ENCODE assay signal across 15 cellular contexts in the genomic region with DNA sequence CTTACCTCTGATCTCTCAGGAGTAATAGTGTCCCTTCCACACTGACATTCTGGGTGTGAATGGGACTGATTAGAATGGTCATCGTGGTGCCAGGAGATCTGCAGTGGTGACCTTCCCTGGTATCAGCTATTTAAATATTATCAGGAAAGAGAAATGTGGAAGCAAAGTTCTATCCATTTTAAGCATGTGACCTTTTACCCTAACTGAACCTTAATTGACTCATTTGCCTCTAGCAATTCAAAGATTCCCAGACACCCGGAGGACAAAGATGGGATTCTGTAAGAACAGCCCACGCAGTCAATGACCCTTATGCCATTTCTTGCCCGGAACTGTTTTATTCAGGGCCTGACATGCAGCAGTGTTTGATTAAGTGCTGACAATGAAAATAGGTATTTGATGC. TPM values are rescaled to one million over a fixed set of nuclear protein-coding genes. Genes with fewer than 3 reads are reported as not detected.
DNase-seq lines count a peak whose midpoint lies in the region; ATAC-seq, FAIRE-seq and TF ChIP-seq lines count a peak whose summit lies in the region.
"Had no signal": no experiment of that assay in that cellular context is flagged by ENCODE, and none has a peak within 500 bp of the region (broad histone marks: within the 10 kb centered on the region; RNA-seq: fewer than 3 reads in every experiment).

No MANE protein-coding gene starts in this region.

- H3K27me3 Mint-ChIP-seq in activated T-cell treated with anti-CD3 and anti-CD28 coated beads, Interleukin-2, amount 50 U/mL, for 72 hours (ENCODE audit: low read depth): no peaks in the 10 kb centered on the region

- ATAC-seq in activated T-cell treated with anti-CD3 and anti-CD28 coated beads, Interleukin-2, amount 50 U/mL, for 72 hours (replicated peaks in 1 of 2): no peak
- no peak for ATAC-seq in body of pancreas
- ATAC-seq: sciatic nerve had no signal

- H3K9me3 Mint-ChIP-seq in activated T-cell treated with anti-CD3 and anti-CD28 coated beads, Interleukin-2, amount 50 U/mL, for 72 hours: no peaks in the 10 kb centered on the region
- H3K9me3 Mint-ChIP-seq: brain had no signal

- TF ChIP-seq CTCF in body of pancreas (IDR thresholded peaks at IDR 0.05): no peak
- no peak for TF ChIP-seq CTCF in liver (IDR thresholded peaks at IDR 0.05; ENCODE audit: low read depth, low read length, missing input control)
- no peak for TF ChIP-seq CTCF in transverse colon (IDR thresholded peaks at IDR 0.05)

- H3K4me1 ChIP-seq in body of pancreas: peaks cover 34% of the 10 kb centered on the region
- H3K4me1 ChIP-seq in liver (ENCODE audit: control insufficient read depth in 4 of 4, insufficient read depth in 4 of 4, low read length in 3 of 4): peaks cover 27 to 64% (median 51%) of the 10 kb centered on the region in 4 donors
- peaks cover 5 to 36% (median 22%) of the 10 kb centered on the region in 4 donors for H3K4me1 ChIP-seq in transverse colon

- WGBS in body of pancreas, 2 donors: 44 to 53% methylated on average over 4 of the region's 4 CpGs
- WGBS in liver: 19% methylated on average over 4 of the region's 4 CpGs
- WGBS in transverse colon (ENCODE audit: low coverage in 1 of 2), 2 donors: 71% methylated on average over 4 of the region's 4 CpGs; no CpG with 5 or more reads in 1 of the 2 donors

- H3K9ac ChIP-seq in liver (ENCODE audit: low read depth in 1 of 2, low read length in 2 of 2): peak overlapping the region in 1 of 2 donors; percentile 17

- no peak for DNase-seq in activated T-cell treated with anti-CD3 and anti-CD28 coated beads, Interleukin-2, amount 50 U/mL, for 72 hours
- no peak for DNase-seq in activated T-cell treated with anti-CD3 and anti-CD28 coated beads, Interleukin-2, amount 50 U/mL, for 1 hour
- DNase-seq in body of pancreas (no peak), transverse colon (no peak), NCI-H2029 (lab: John Stamatoyannopoulos, UW) (no peak), urothelium cell line (ENCODE audit: low spot score) (no peak)
- no peak for DNase-seq in NK-92 treated with Interleukin-12 subunit alpha and Interleukin-12 subunit beta, amount 100 ng/mL, for 24 hours (lab: John Stamatoyannopoulos, UW)
- DNase-seq: DMS79 treated with DMSO at 0.1 percent for 48 hours, NCI-H1694, NCI-H748 treated with DMSO at 0.1 percent for 48 hours, thyroid gland had no signal

- H3K4me3 ChIP-seq in body of pancreas (no peak overlapping the region), liver (ENCODE audit: low read depth in 1 of 3, low read length in 3 of 3) (no peak overlapping the region), transverse colon (no peak overlapping the region)
- H3K4me3 ChIP-seq: thyroid gland had no signal

- intact Hi-C loops in body of pancreas (cut with DNase I): no loop called here
- intact Hi-C loops in transverse colon (cut with DNase I; ENCODE audit: low total_unique reads): no loop called here

- peaks cover 34% of the 10 kb centered on the region for H3K4me1 Mint-ChIP-seq in activated T-cell treated with anti-CD3 and anti-CD28 coated beads, Interleukin-2, amount 50 U/mL, for 72 hours (ENCODE audit: low read depth)

- in situ Hi-C loops in transverse colon (cut with MboI; ENCODE audit: low pct_ligation_motif_present in 1 of 4, low pct_unique_long_range_greater_than_20kb in 1 of 4, low sequenced_read_pairs in 3 of 4): no loop called here

- H3K27me3 ChIP-seq in body of pancreas (no peaks in the 10 kb centered on the region), liver (ENCODE audit: control insufficient read depth in 4 of 4, insufficient read depth in 4 of 4, low read length in 3 of 4) (no peaks in the 10 kb centered on the region), transverse colon (no peaks in the 10 kb centered on the region)
- H3K27me3 ChIP-seq: thyroid gland had no signal

- TF ChIP-seq RAD21 in liver (IDR thresholded peaks at IDR 0.05): peak; percentile 49 to 62

- no peak for FAIRE-seq in urothelium cell line (lab: Jason Lieb, UNC)
- FAIRE-seq: endometrium had no signal

- TF ChIP-seq POLR2A in body of pancreas (IDR thresholded peaks at IDR 0.05): no peak
- no peak for TF ChIP-seq POLR2A in transverse colon (IDR thresholded peaks at IDR 0.05)

- H3K4me3 Mint-ChIP-seq in activated T-cell treated with anti-CD3 and anti-CD28 coated beads, Interleukin-2, amount 50 U/mL, for 72 hours: no peak overlapping the region
- H3K4me3 Mint-ChIP-seq: brain had no signal

- H3K36me3 ChIP-seq in body of pancreas (replicated peaks in 1 of 2; ENCODE audit: insufficient read depth in 1 of 2, low read depth in 2 of 2) (no peaks in the 10 kb centered on the region), liver (ENCODE audit: control insufficient read depth in 4 of 4, insufficient read depth in 3 of 4, low read depth in 1 of 4, low read length in 3 of 4) (no peaks in the 10 kb centered on the region), transverse colon (no peaks in the 10 kb centered on the region)
- H3K36me3 ChIP-seq: thyroid gland had no signal

- H3K27ac Mint-ChIP-seq in activated T-cell treated with anti-CD3 and anti-CD28 coated beads, Interleukin-2, amount 50 U/mL, for 72 hours: peak overlapping the region; percentile 19

- H3K27ac ChIP-seq in body of pancreas (peak overlapping the region in 3 of 4 donors; percentile 71 to 85 (median 79)), liver (ENCODE audit: low read depth in 1 of 2, low read length in 2 of 2) (peak overlapping the region; percentile 93 to 96), transverse colon (peak overlapping the region in 3 of 4 donors; percentile 77 to 80 (median 77))
- H3K27ac ChIP-seq: thyroid gland had no signal

- H3K36me3 Mint-ChIP-seq in activated T-cell treated with anti-CD3 and anti-CD28 coated beads, Interleukin-2, amount 50 U/mL, for 72 hours (ENCODE audit: insufficient read depth in 2 of 2): no peaks in the 10 kb centered on the region
- H3K36me3 Mint-ChIP-seq: brain had no signal

- TF ChIP-seq EP300 in transverse colon (IDR thresholded peaks at IDR 0.05; ENCODE audit: low read depth): no peak

- H3K9me3 ChIP-seq in body of pancreas: no peaks in the 10 kb centered on the region
- H3K9me3 ChIP-seq in liver (ENCODE audit: control insufficient read depth in 4 of 4, low read length in 3 of 4): no peaks in the 10 kb centered on the region
- no peaks in the 10 kb centered on the region for H3K9me3 ChIP-seq in transverse colon
- H3K9me3 ChIP-seq: thyroid gland had no signal

TF ChIP-seq in liver, 16 proteins besides CTCF, POLR2A, EP300 and RAD21 (continues in another document):
- TF ChIP-seq FOXA1 (IDR thresholded peaks at IDR 0.05) (peak; percentile 29), YY1 (IDR thresholded peaks at IDR 0.05) (no peak), JUND (IDR thresholded peaks at IDR 0.05) (peak in 1 of 2 donors; percentile 64), RXRA (IDR thresholded peaks at IDR 0.05) (peak; percentile 97), HNF4A (conservative IDR thresholded peaks at IDR 0.05) (peak; percentile 85 to 92), EGR1 (IDR thresholded peaks at IDR 0.05; ENCODE audit: low read depth in 2 of 2) (peak in 1 of 2 donors; percentile 67), SP1 (IDR thresholded peaks at IDR 0.05) (peak; percentile 79), GABPA (IDR thresholded peaks at IDR 0.05 in 1 of 2, conservative IDR thresholded peaks at IDR 0.05 in 1 of 2) (peak in 1 of 2 donors; percentile 12), NR2F2 (IDR thresholded peaks at IDR 0.05) (peak; percentile 88), FOXA2 (IDR thresholded peaks at IDR 0.05) (peak; percentile 63), TAF1 (conservative IDR thresholded peaks at IDR 0.05) (peak; percentile 36)
- TF ChIP-seq, protein P1, sequence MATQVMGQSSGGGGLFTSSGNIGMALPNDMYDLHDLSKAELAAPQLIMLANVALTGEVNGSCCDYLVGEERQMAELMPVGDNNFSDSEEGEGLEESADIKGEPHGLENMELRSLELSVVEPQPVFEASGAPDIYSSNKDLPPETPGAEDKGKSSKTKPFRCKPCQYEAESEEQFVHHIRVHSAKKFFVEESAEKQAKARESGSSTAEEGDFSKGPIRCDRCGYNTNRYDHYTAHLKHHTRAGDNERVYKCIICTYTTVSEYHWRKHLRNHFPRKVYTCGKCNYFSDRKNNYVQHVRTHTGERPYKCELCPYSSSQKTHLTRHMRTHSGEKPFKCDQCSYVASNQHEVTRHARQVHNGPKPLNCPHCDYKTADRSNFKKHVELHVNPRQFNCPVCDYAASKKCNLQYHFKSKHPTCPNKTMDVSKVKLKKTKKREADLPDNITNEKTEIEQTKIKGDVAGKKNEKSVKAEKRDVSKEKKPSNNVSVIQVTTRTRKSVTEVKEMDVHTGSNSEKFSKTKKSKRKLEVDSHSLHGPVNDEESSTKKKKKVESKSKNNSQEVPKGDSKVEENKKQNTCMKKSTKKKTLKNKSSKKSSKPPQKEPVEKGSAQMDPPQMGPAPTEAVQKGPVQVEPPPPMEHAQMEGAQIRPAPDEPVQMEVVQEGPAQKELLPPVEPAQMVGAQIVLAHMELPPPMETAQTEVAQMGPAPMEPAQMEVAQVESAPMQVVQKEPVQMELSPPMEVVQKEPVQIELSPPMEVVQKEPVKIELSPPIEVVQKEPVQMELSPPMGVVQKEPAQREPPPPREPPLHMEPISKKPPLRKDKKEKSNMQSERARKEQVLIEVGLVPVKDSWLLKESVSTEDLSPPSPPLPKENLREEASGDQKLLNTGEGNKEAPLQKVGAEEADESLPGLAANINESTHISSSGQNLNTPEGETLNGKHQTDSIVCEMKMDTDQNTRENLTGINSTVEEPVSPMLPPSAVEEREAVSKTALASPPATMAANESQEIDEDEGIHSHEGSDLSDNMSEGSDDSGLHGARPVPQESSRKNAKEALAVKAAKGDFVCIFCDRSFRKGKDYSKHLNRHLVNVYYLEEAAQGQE (IDR thresholded peaks at IDR 0.05): peak; percentile 52
- TF ChIP-seq, protein P2, sequence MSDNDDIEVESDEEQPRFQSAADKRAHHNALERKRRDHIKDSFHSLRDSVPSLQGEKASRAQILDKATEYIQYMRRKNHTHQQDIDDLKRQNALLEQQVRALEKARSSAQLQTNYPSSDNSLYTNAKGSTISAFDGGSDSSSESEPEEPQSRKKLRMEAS (IDR thresholded peaks at IDR 0.05): peak; percentile 73
- TF ChIP-seq, protein P3, sequence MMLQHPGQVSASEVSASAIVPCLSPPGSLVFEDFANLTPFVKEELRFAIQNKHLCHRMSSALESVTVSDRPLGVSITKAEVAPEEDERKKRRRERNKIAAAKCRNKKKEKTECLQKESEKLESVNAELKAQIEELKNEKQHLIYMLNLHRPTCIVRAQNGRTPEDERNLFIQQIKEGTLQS (IDR thresholded peaks at IDR 0.05): no peak

RNA-seq across cellular contexts. Expression of a gene that starts 10.3 kb away (rescaled TPM):
- total RNA-seq in activated T-cell treated with anti-CD3 and anti-CD28 coated beads, Interleukin-2, amount 50 U/mL, for 72 hours: 1 to 10 TPM in 1 of 2 donors, under 1 TPM in 1; 0.93 to 2.2 TPM
- total RNA-seq in body of pancreas: 1 to 10 TPM; 1.6 to 2.3 TPM
- 100 to 1,000 TPM; 136 to 268 TPM for total RNA-seq in liver
- polyA plus RNA-seq in liver: 100 to 1,000 TPM in 1 of 2 donors, 10 to 100 TPM in 1; 60.1 to 126 TPM
- 1 to 10 TPM in 2 of 4 donors, under 1 TPM in 1, not detected in 1; 0.48 to 8.2 (median 2.6) TPM for total RNA-seq in transverse colon

Comparison
In these comparisons a context has a peak if more than half of its experiments do, and no peak if none do; other contexts are left out.
1. RNA of a gene that starts 10.3 kb away (total RNA-seq): 136 to 268 TPM in liver; 0.48 to 8.2 TPM in transverse colon, 1.6 to 2.3 TPM in body of pancreas and 0.93 to 2.2 TPM in activated T-cell treated with anti-CD3 and anti-CD28 coated beads, Interleukin-2, amount 50 U/mL, for 72 hours; every median in the first group is over 10 times any median in the second.
2. Peak in every context shown above with its lines, with median percentiles within 50 percentile points of each other: H3K27ac ChIP-seq.